ENCODE assay signal across 17 cellular contexts in genomic region chr1:199449681-199450080, GRCh38.
DNase-seq lines count a peak whose midpoint lies in the region; ATAC-seq, FAIRE-seq and TF ChIP-seq lines count a peak whose summit lies in the region.
"Had no signal": no experiment of that assay in that cellular context is flagged by ENCODE, and none has a peak within 500 bp of the region (broad histone marks: within the 10 kb centered on the region; RNA-seq: fewer than 3 reads in every experiment).

No MANE protein-coding gene starts in this region.

- no peaks in the 10 kb centered on the region for H3K4me1 ChIP-seq in spleen
- H3K4me1 ChIP-seq: BE2C, HAP-1 had no signal

- 38 to 68% (median 47%) methylated on average over 2 of the region's 2 CpGs for WGBS in spleen, 5 donors

- H3K36me3 ChIP-seq in spleen, result no peaks in the 10 kb centered on the region
- H3K36me3 ChIP-seq: BE2C, HAP-1 had no signal

- no peaks in the 10 kb centered on the region for H3K27me3 ChIP-seq in spleen (replicated peaks in 1 of 7)
- H3K27me3 ChIP-seq: BE2C had no signal

- no peak overlapping the region for H3K4me3 ChIP-seq in spleen
- H3K4me3 ChIP-seq: HAP-1 had no signal

- H3K9me3 Mint-ChIP-seq in chondrocyte (ENCODE audit: low read depth), result peaks cover 18% of the 10 kb centered on the region
- peaks cover 10% of the 10 kb centered on the region for H3K9me3 Mint-ChIP-seq in neural crest cell

- no peaks in the 10 kb centered on the region for H3K27me3 Mint-ChIP-seq in chondrocyte (ENCODE audit: low read depth)
- H3K27me3 Mint-ChIP-seq in neural crest cell (ENCODE audit: low read depth), result no peaks in the 10 kb centered on the region

- H3K27ac ChIP-seq in spleen, result no peak overlapping the region

- intact Hi-C loops in left colon (cut with DNase I, micrococcal nuclease), result no loop called here
- intact Hi-C loops in spleen (cut with DNase I; ENCODE audit: low total_unique reads), result no loop called here

- H3K4me1 Mint-ChIP-seq in chondrocyte (ENCODE audit: low read depth), result peaks cover 41% of the 10 kb centered on the region
- H3K4me1 Mint-ChIP-seq in neural crest cell, result peaks cover 22% of the 10 kb centered on the region
- H3K4me1 Mint-ChIP-seq: CD4-positive, CD25-positive, alpha-beta regulatory T cell; CD8-positive, alpha-beta memory T cell had no signal

- DNase-seq in D721Med (ENCODE audit: insufficient read length, low spot score) (no peak), chondrocyte (ENCODE audit: low spot score) (no peak), neural crest cell (ENCODE audit: low read depth, low spot score) (no peak), left colon (no peak), spleen (no peak), NCI-H748 treated with DMSO at 0.1 percent for 48 hours (lab: John Stamatoyannopoulos, UW) (no peak)
- DNase-seq: ACHN; BE2C; C1 segment of cervical spinal cord; Caco-2; CD4-positive, CD25-positive, alpha-beta regulatory T cell; CD8-positive, alpha-beta memory T cell; DMS79 treated with DMSO at 0.1 percent for 48 hours; GF-D8 had no signal

- no peak for TF ChIP-seq CTCF in D721Med (IDR thresholded peaks at IDR 0.05; ENCODE audit: insufficient read depth, missing control alignments)
- TF ChIP-seq CTCF in chondrocyte (IDR thresholded peaks at IDR 0.05), result no peak
- TF ChIP-seq CTCF in neural crest cell (conservative IDR thresholded peaks at IDR 0.05), result no peak
- no peak for TF ChIP-seq CTCF in spleen (IDR thresholded peaks at IDR 0.05 in 8 of 11, conservative IDR thresholded peaks at IDR 0.05 in 3 of 11)

- peak; percentile 91 for FAIRE-seq in D721Med (lab: Jason Lieb, UNC)
- FAIRE-seq: A204.1, HepG2 had no signal

- peaks cover 0 to 5% (median 0%) of the 10 kb centered on the region in 8 donors for H3K9me3 ChIP-seq in spleen
- H3K9me3 ChIP-seq: BE2C, Caco-2, HAP-1 had no signal

- no peak for TF ChIP-seq POLR2A in spleen (IDR thresholded peaks at IDR 0.05)

- no peak for ATAC-seq in left colon
- ATAC-seq: HepG2 had no signal

- H3K36me3 Mint-ChIP-seq in chondrocyte (ENCODE audit: low read depth) (peaks cover 11% of the 10 kb centered on the region), neural crest cell (ENCODE audit: low read depth) (no peaks in the 10 kb centered on the region)
- H3K36me3 Mint-ChIP-seq: CD4-positive, CD25-positive, alpha-beta regulatory T cell; CD8-positive, alpha-beta memory T cell had no signal

- H3K27ac Mint-ChIP-seq in chondrocyte (ENCODE audit: unreplicated experiment) (peak overlapping the region; percentile 89), neural crest cell (ENCODE audit: unreplicated experiment) (peak overlapping the region; percentile 39)
- H3K27ac Mint-ChIP-seq: CD4-positive, CD25-positive, alpha-beta regulatory T cell; CD8-positive, alpha-beta memory T cell had no signal

- H3K4me3 Mint-ChIP-seq in chondrocyte (ENCODE audit: unreplicated experiment) (no peak overlapping the region), neural crest cell (no peak overlapping the region)
- H3K4me3 Mint-ChIP-seq: CD4-positive, CD25-positive, alpha-beta regulatory T cell; CD8-positive, alpha-beta memory T cell had no signal
